ENCODE assay signal across 17 cellular contexts in genomic region chr11:85539029-85539689, GRCh38.
"Had no signal": no experiment of that assay in that cellular context is flagged by ENCODE, and none has a peak within 500 bp of the region (broad histone marks: within the 10 kb centered on the region; RNA-seq: fewer than 3 reads in every experiment).

No MANE protein-coding gene starts in this region.

- ATAC-seq: left lung; naive thymus-derived CD8-positive, alpha-beta T cell had no signal

- H3K4me3 ChIP-seq: coronary artery, left lung, lung, stomach, thoracic aorta, transverse colon had no signal

- H3K9me3 ChIP-seq: neutrophil, thoracic aorta had no signal

- DNase-seq: central memory CD4-positive, alpha-beta T cell; effector CD4-positive, alpha-beta T cell; immature natural killer cell; left lung; mesenchymal stem cell; naive thymus-derived CD8-positive, alpha-beta T cell; stimulated activated CD4-positive, alpha-beta T cell treated with anti-CD3 and anti-CD28 coated beads, Interleukin-15, amount 100 ng/mL, for 24 hours; stimulated activated CD4-positive, alpha-beta T cell treated with anti-CD3 and anti-CD28 coated beads, Interleukin-1b, Interleukin-23, amount 100 ng/mL, for 48 hours; stimulated activated CD4-positive, alpha-beta T cell treated with anti-CD3 and anti-CD28 coated beads, Interleukin-4, amount 100 ng/mL, for 4 hours; stimulated activated naive CD4-positive, alpha-beta T cell; stomach; substantia nigra; transverse colon had no signal

- H3K27ac ChIP-seq: coronary artery, left lung, neutrophil, stomach, thoracic aorta, transverse colon had no signal

- H3K27me3 ChIP-seq: left lung, neutrophil, stomach, transverse colon had no signal

- H3K36me3 ChIP-seq: neutrophil, thoracic aorta, transverse colon had no signal

- H3K4me1 ChIP-seq: left lung, stomach, transverse colon had no signal
